In the genomic region with DNA sequence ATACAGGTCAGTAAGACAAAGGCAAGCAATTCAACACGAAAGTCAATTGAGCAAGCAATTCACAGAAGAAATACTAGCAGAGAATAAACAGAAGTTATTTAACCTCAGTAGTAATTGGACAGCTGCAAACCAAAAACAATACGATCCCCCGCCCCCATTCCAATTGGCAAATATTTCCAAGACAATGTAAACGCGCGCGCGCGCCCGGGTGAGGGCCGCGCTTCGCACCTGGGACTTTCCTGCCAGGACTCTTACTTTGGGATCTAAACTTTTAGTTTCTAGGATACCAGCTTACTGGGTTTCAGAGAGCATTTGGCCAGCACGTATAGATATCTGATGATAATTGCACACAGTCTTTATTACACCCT, we compare ENCODE assay signal across 8 cellular contexts. TPM values are rescaled to one million over a fixed set of nuclear protein-coding genes. Genes with fewer than 3 reads are reported as not detected.
DNase-seq lines count a peak whose midpoint lies in the region; ATAC-seq, FAIRE-seq and TF ChIP-seq lines count a peak whose summit lies in the region.

No MANE protein-coding gene starts in this region.

- H3K27ac ChIP-seq in 22Rv1 (peak overlapping the region; percentile 96), kidney (ENCODE audit: low read depth in 2 of 2, low read length in 2 of 2) (peak overlapping the region; percentile 82 to 84)

- peak; percentile 53 for DNase-seq in NCI-H510A treated with DMSO at 0.1 percent for 48 hours (lab: John Stamatoyannopoulos, UW)
- peak; percentile 55 to 83 for DNase-seq in T47D (ENCODE audit: low read depth in 1 of 2, low spot score in 1 of 2)
- DNase-seq in kidney: no peak
- DNase-seq in stimulated activated naive B cell treated with anti-CD40 and anti-IgM and Interleukin-4, amounts not matched to agents 10 μg/mL and 1 μg/mL and 100 μg/mL, for 72 hours: no peak
- no peak for DNase-seq in sciatic nerve (ENCODE audit: low spot score)

- H3K36me3 Mint-ChIP-seq in stimulated activated naive B cell treated with anti-CD40 and anti-IgM and Interleukin-4, amounts not matched to agents 10 μg/mL and 1 μg/mL and 100 μg/mL, for 72 hours: peaks cover 17 to 38% of the 10 kb centered on the region in 2 donors

- intact Hi-C loops in kidney (cut with DNase I) (no loop called here), sciatic nerve (cut with DNase I) (no loop called here)

- ATAC-seq in GM18907 (IDR thresholded peaks at IDR 0.05; ENCODE audit: unreplicated experiment) (peak; percentile 3), HG02763 (IDR thresholded peaks at IDR 0.05; ENCODE audit: unreplicated experiment) (no peak), sciatic nerve (no peak)
- ATAC-seq in stimulated activated naive B cell treated with anti-CD40 and anti-IgM and Interleukin-4, amounts not matched to agents 10 μg/mL and 1 μg/mL and 100 μg/mL, for 72 hours (replicated peaks): peak in 1 of 2 donors; percentile 1

- H3K9me3 Mint-ChIP-seq in stimulated activated naive B cell treated with anti-CD40 and anti-IgM and Interleukin-4, amounts not matched to agents 10 μg/mL and 1 μg/mL and 100 μg/mL, for 72 hours: no peaks in the 10 kb centered on the region

- peaks cover 11% of the 10 kb centered on the region in 2 donors for H3K36me3 ChIP-seq in kidney (ENCODE audit: control insufficient read depth in 1 of 2, insufficient read depth in 2 of 2, low read length in 2 of 2)

- H3K4me1 ChIP-seq in kidney (ENCODE audit: control insufficient read depth in 1 of 2, insufficient read depth in 1 of 2, low read depth in 1 of 2, low read length in 2 of 2): peaks cover 0 to 7% of the 10 kb centered on the region in 2 donors

- peak overlapping the region; percentile 84 to 92 for H3K4me3 Mint-ChIP-seq in stimulated activated naive B cell treated with anti-CD40 and anti-IgM and Interleukin-4, amounts not matched to agents 10 μg/mL and 1 μg/mL and 100 μg/mL, for 72 hours

- peaks cover 16 to 41% of the 10 kb centered on the region in 2 donors for H3K4me1 Mint-ChIP-seq in stimulated activated naive B cell treated with anti-CD40 and anti-IgM and Interleukin-4, amounts not matched to agents 10 μg/mL and 1 μg/mL and 100 μg/mL, for 72 hours

- in situ Hi-C loops in T47D (cut with HindIII; ENCODE audit: low pct_unique_long_range_greater_than_20kb, low sequenced_read_pairs): no loop called here

- H3K9me3 ChIP-seq in kidney (ENCODE audit: control insufficient read depth in 1 of 2, low read length in 2 of 2): no peaks in the 10 kb centered on the region

- peak overlapping the region; percentile 88 for H3K27ac Mint-ChIP-seq in stimulated activated naive B cell treated with anti-CD40 and anti-IgM and Interleukin-4, amounts not matched to agents 10 μg/mL and 1 μg/mL and 100 μg/mL, for 72 hours

- peak overlapping the region in 1 of 2 donors; percentile 93 for H3K9ac ChIP-seq in kidney (ENCODE audit: low read length in 2 of 2)

- TF ChIP-seq CTCF in 22Rv1 (IDR thresholded peaks at IDR 0.05) (no peak), kidney (IDR thresholded peaks at IDR 0.05; ENCODE audit: borderline replicate concordance, extremely low read depth, insufficient read depth) (no peak)

- no peak for FAIRE-seq in kidney (lab: Jason Lieb, UNC)

- peak overlapping the region; percentile 64 to 93 for H3K4me3 ChIP-seq in kidney (ENCODE audit: low read length in 2 of 2)

- no peaks in the 10 kb centered on the region for H3K27me3 Mint-ChIP-seq in stimulated activated naive B cell treated with anti-CD40 and anti-IgM and Interleukin-4, amounts not matched to agents 10 μg/mL and 1 μg/mL and 100 μg/mL, for 72 hours

RNA-seq across cellular contexts. Expression of a gene that starts 8.5 kb away (rescaled TPM):
- total RNA-seq in kidney: 56.3 TPM
- 48.5 TPM for polyA plus RNA-seq in kidney (ENCODE audit: insufficient read depth, low read depth, low replicate concordance)
- total RNA-seq in sciatic nerve: 52.1 TPM

Comparison
In these comparisons a context has a peak if more than half of its experiments do, and no peak if none do; other contexts are left out.
1. DNase-seq: peak in NCI-H510A treated with DMSO at 0.1 percent for 48 hours (single experiment) and T47D (2 of 2); none in kidney (single experiment), stimulated activated naive B cell treated with anti-CD40 and anti-IgM and Interleukin-4, amounts not matched to agents 10 μg/mL and 1 μg/mL and 100 μg/mL, for 72 hours (single experiment) and sciatic nerve (single experiment).